14 cellular contexts compared by ENCODE assay signal in genomic region chr1:17229379-17229778, GRCh38. TPM values are rescaled to one million over a fixed set of nuclear protein-coding genes. Genes with fewer than 3 reads are reported as not detected.
DNase-seq lines count a peak whose midpoint lies in the region; ATAC-seq and TF ChIP-seq lines count a peak whose summit lies in the region.
"Had no signal": no experiment of that assay in that cellular context is flagged by ENCODE, and none has a peak within 500 bp of the region (broad histone marks: within the 10 kb centered on the region; RNA-seq: fewer than 3 reads in every experiment).

No MANE protein-coding gene starts in this region.

- TF ChIP-seq CTCF in colonic mucosa (IDR thresholded peaks at IDR 0.05) (no peak), type B pancreatic cell (conservative IDR thresholded peaks at IDR 0.05) (no peak), GM20000 (IDR thresholded peaks at IDR 0.05; ENCODE audit: extremely low read depth, missing control alignments) (no peak)

- peak overlapping the region in 1 of 2 donors; percentile 48 for H3K9ac ChIP-seq in colonic mucosa (ENCODE audit: low read depth in 2 of 2, low read length in 2 of 2)

- H3K4me1 Mint-ChIP-seq in type B pancreatic cell (ENCODE audit: unreplicated experiment): peaks cover 25% of the 10 kb centered on the region
- H3K4me1 Mint-ChIP-seq: CD4-positive, alpha-beta memory T cell had no signal

- no peaks in the 10 kb centered on the region for H3K27me3 ChIP-seq in colonic mucosa
- H3K27me3 ChIP-seq: BE2C had no signal

- no peaks in the 10 kb centered on the region for H3K36me3 ChIP-seq in colonic mucosa
- H3K36me3 ChIP-seq: BE2C had no signal

- no peaks in the 10 kb centered on the region for H3K9me3 ChIP-seq in colonic mucosa
- H3K9me3 ChIP-seq: BE2C had no signal

- DNase-seq in LoVo (ENCODE audit: low spot score): peak; percentile 86
- DNase-seq in colonic mucosa: peak; percentile 80
- peak; percentile 68 to 74 for DNase-seq in left colon
- DNase-seq in type B pancreatic cell (ENCODE audit: extremely low spot score, unreplicated experiment): no peak
- no peak for DNase-seq in HuH-7.5 (ENCODE audit: low spot score)
- no peak for DNase-seq in GM20000 (ENCODE audit: low spot score)
- DNase-seq: BE2C; CD4-positive, alpha-beta memory T cell; GF-D8; NCI-H1436 treated with DMSO at 0.1 percent for 48 hours; NCI-H2081; NCI-H510A treated with DMSO at 0.1 percent for 48 hours; RPMI8226 had no signal

- ATAC-seq in left colon (peak; percentile 65), HG03045 (IDR thresholded peaks at IDR 0.05; ENCODE audit: unreplicated experiment) (no peak)

- H3K36me3 Mint-ChIP-seq in type B pancreatic cell: no peaks in the 10 kb centered on the region
- H3K36me3 Mint-ChIP-seq: CD4-positive, alpha-beta memory T cell had no signal

- peaks cover 20% of the 10 kb centered on the region for H3K4me1 ChIP-seq in colonic mucosa
- H3K4me1 ChIP-seq: BE2C had no signal

- peak overlapping the region; percentile 31 for H3K27ac Mint-ChIP-seq in type B pancreatic cell
- H3K27ac Mint-ChIP-seq: CD4-positive, alpha-beta memory T cell had no signal

- H3K27me3 Mint-ChIP-seq in type B pancreatic cell: no peaks in the 10 kb centered on the region

- H3K9me3 Mint-ChIP-seq in type B pancreatic cell: no peaks in the 10 kb centered on the region
- H3K9me3 Mint-ChIP-seq: CD4-positive, alpha-beta memory T cell had no signal

- no peak overlapping the region for H3K4me3 ChIP-seq in colonic mucosa

- H3K27ac ChIP-seq in colonic mucosa: peak overlapping the region; percentile 5

- H3K4me3 Mint-ChIP-seq in type B pancreatic cell: no peak overlapping the region
- H3K4me3 Mint-ChIP-seq: CD4-positive, alpha-beta memory T cell had no signal

- intact Hi-C loops in colonic mucosa (cut with DNase I) (no loop called here), left colon (cut with DNase I, micrococcal nuclease) (no loop called here)

RNA-seq across cellular contexts. Expression of gene PADI3, which starts 19.5 kb away (rescaled TPM):
- total RNA-seq in colonic mucosa: under 1 TPM in 1 of 2 donors, not detected in 1; 0.13 TPM
- not detected for total RNA-seq in left colon
- not detected in 2 replicates for total RNA-seq in type B pancreatic cell (ENCODE audit: low replicate concordance)
- total RNA-seq: CD4-positive, alpha-beta memory T cell had no signal

RNA-seq across cellular contexts. Expression of gene PADI1, which starts 24.5 kb away (rescaled TPM):
- total RNA-seq in colonic mucosa: under 1 TPM; 0.47 to 0.50 TPM
- total RNA-seq in left colon: under 1 TPM; 0.27 to 0.47 TPM
- total RNA-seq in type B pancreatic cell (ENCODE audit: low replicate concordance): 21.2 and 35.5 TPM in 2 replicates
- total RNA-seq: CD4-positive, alpha-beta memory T cell had no signal

Comparison
In these comparisons a context has a peak if more than half of its experiments do, and no peak if none do; other contexts are left out.
1. DNase-seq: peak in LoVo (single experiment), colonic mucosa (single experiment) and left colon (2 of 2); none in type B pancreatic cell (single experiment), HuH-7.5 (single experiment) and GM20000 (single experiment).
2. RNA of gene PADI1, which starts 24.5 kb away (total RNA-seq): 21.2 to 35.5 TPM in type B pancreatic cell; 0.47 to 0.50 TPM in colonic mucosa and 0.27 to 0.47 TPM in left colon; every median in the first group is over 10 times any median in the second.